17 cellular contexts compared by ENCODE assay signal in genomic region chr7:40470817-40471216, GRCh38.
DNase-seq lines count a peak whose midpoint lies in the region; ATAC-seq, FAIRE-seq and TF ChIP-seq lines count a peak whose summit lies in the region.
"Had no signal": no experiment of that assay in that cellular context is flagged by ENCODE, and none has a peak within 500 bp of the region (broad histone marks: within the 10 kb centered on the region; RNA-seq: fewer than 3 reads in every experiment).

No MANE protein-coding gene starts in this region.

- H3K4me1 ChIP-seq in ascending aorta: peaks cover 0 to 24% of the 10 kb centered on the region in 2 donors
- H3K4me1 ChIP-seq in kidney (ENCODE audit: control insufficient read depth in 1 of 2, insufficient read depth in 1 of 2, low read depth in 1 of 2, low read length in 2 of 2): no peaks in the 10 kb centered on the region

- H3K27me3 ChIP-seq in ascending aorta: no peaks in the 10 kb centered on the region

- intact Hi-C loops in ascending aorta (cut with DNase I) (no loop called here), kidney (cut with DNase I) (no loop called here)

- DNase-seq in AG10803 (ENCODE audit: low read depth) (peak; percentile 11), ascending aorta (ENCODE audit: low spot score in 2 of 2) (no peak), fibroblast of peridontal ligament (ENCODE audit: extremely low read depth) (peak; percentile 49), non-pigmented ciliary epithelial cell (ENCODE audit: low read depth) (peak; percentile 26), GM12892 (ENCODE audit: insufficient read length) (no peak), NCI-H510A (lab: John Stamatoyannopoulos, UW) (no peak), kidney (no peak)
- DNase-seq: AML-193, Calu3, GOT3, NCI-H1105, NCI-H1694 treated with DMSO at 0.1 percent for 48 hours, NCI-H748 treated with DMSO at 0.1 percent for 48 hours, PC-9 had no signal

- no peak overlapping the region for H3K9ac ChIP-seq in kidney (ENCODE audit: low read length in 2 of 2)
- H3K9ac ChIP-seq: KMS-11 had no signal

- no peak for ATAC-seq in HG02571 (IDR thresholded peaks at IDR 0.05; ENCODE audit: unreplicated experiment)
- ATAC-seq: GM12878 had no signal

- peak overlapping the region; percentile 90 to 93 for H3K27ac ChIP-seq in ascending aorta
- no peak overlapping the region for H3K27ac ChIP-seq in kidney (ENCODE audit: low read depth in 2 of 2, low read length in 2 of 2)
- H3K27ac ChIP-seq: KMS-11, PC-9 had no signal

- TF ChIP-seq CTCF in AG10803 (conservative IDR thresholded peaks at IDR 0.05; ENCODE audit: low read length) (no peak), ascending aorta (IDR thresholded peaks at IDR 0.05) (no peak), kidney (IDR thresholded peaks at IDR 0.05; ENCODE audit: borderline replicate concordance, extremely low read depth, insufficient read depth) (no peak)

- H3K36me3 ChIP-seq in ascending aorta: no peaks in the 10 kb centered on the region
- H3K36me3 ChIP-seq in kidney (ENCODE audit: control insufficient read depth in 1 of 2, insufficient read depth in 2 of 2, low read length in 2 of 2): no peaks in the 10 kb centered on the region

- H3K9me3 ChIP-seq in ascending aorta (no peaks in the 10 kb centered on the region), kidney (ENCODE audit: control insufficient read depth in 1 of 2, low read length in 2 of 2) (no peaks in the 10 kb centered on the region)

- FAIRE-seq in GM12892 (lab: Jason Lieb, UNC) (no peak), kidney (lab: Jason Lieb, UNC) (no peak)
- FAIRE-seq: GM12878 had no signal

- no peak for TF ChIP-seq POLR2A in GM12892 (IDR thresholded peaks at IDR 0.05; ENCODE audit: low read depth, low read length)

- no peak overlapping the region for H3K4me3 ChIP-seq in AG10803 (ENCODE audit: low read length)
- H3K4me3 ChIP-seq in ascending aorta: peak overlapping the region in 1 of 2 donors; percentile 28
- no peak overlapping the region for H3K4me3 ChIP-seq in kidney (ENCODE audit: low read length in 2 of 2)
- H3K4me3 ChIP-seq: GM12878, PC-9 had no signal

Comparison
In these comparisons a context has a peak if more than half of its experiments do, and no peak if none do; other contexts are left out.
1. DNase-seq: peak in AG10803 (single experiment), fibroblast of peridontal ligament (single experiment) and non-pigmented ciliary epithelial cell (single experiment); none in ascending aorta (0 of 2), GM12892 (single experiment), NCI-H510A (single experiment) and kidney (single experiment).
2. H3K27ac ChIP-seq: peak in ascending aorta (2 of 2); none in kidney (0 of 2).